ENCODE assay signal across 2 cellular contexts in the genomic region with DNA sequence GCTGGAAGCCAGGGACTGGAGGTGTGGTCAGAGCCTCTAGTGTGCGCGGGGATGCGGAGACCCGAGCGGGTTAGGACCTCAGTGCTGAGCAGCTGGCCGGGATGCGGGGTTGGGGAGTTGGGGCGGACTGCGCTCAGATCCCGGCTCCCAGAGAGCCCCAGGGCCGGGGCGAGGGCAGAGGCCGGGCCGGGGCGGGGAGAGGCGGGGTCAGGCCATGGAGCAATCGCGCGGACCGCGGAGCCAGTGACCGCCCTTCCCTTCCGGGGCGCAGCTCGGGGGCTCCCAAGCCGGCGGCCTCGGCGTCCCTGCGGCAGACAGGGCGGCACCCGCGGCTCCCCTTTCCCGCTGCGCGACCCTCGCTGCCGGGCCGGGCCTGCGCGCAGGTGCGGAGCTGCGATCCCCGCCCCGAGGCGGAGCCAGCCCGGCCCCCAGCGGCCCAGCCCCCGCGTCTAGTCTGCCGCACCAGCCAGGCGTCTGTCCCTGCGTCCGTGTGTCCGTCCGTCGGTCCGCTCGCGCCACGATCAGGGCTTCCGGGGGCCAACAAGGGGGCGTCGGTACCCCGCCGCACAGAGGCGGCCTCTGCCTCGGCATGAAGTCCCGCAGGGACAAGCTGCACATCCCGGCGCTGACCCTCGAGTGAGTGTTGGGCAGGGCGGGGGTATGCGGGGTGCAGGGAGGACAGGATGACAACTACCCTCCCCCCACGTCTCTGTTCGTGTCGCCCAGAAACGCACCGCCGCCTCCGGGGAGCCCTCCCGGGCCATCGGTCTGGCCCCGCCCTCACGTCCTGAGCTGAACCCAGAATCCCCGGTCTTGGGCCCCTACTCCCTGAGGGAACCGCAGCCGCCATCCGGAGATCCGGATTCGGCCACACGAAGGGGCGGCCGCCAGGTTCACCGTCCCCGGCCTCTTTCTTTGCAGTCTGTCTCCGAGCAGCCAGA.
TF ChIP-seq lines count a peak whose summit lies in the region.

No MANE protein-coding gene starts in this region.

TF ChIP-seq in HEK293, 187 proteins besides CTCF, POLR2A, EP300 and RAD21 (continued from another document and continues in another):
- TF ChIP-seq, protein P1, sequence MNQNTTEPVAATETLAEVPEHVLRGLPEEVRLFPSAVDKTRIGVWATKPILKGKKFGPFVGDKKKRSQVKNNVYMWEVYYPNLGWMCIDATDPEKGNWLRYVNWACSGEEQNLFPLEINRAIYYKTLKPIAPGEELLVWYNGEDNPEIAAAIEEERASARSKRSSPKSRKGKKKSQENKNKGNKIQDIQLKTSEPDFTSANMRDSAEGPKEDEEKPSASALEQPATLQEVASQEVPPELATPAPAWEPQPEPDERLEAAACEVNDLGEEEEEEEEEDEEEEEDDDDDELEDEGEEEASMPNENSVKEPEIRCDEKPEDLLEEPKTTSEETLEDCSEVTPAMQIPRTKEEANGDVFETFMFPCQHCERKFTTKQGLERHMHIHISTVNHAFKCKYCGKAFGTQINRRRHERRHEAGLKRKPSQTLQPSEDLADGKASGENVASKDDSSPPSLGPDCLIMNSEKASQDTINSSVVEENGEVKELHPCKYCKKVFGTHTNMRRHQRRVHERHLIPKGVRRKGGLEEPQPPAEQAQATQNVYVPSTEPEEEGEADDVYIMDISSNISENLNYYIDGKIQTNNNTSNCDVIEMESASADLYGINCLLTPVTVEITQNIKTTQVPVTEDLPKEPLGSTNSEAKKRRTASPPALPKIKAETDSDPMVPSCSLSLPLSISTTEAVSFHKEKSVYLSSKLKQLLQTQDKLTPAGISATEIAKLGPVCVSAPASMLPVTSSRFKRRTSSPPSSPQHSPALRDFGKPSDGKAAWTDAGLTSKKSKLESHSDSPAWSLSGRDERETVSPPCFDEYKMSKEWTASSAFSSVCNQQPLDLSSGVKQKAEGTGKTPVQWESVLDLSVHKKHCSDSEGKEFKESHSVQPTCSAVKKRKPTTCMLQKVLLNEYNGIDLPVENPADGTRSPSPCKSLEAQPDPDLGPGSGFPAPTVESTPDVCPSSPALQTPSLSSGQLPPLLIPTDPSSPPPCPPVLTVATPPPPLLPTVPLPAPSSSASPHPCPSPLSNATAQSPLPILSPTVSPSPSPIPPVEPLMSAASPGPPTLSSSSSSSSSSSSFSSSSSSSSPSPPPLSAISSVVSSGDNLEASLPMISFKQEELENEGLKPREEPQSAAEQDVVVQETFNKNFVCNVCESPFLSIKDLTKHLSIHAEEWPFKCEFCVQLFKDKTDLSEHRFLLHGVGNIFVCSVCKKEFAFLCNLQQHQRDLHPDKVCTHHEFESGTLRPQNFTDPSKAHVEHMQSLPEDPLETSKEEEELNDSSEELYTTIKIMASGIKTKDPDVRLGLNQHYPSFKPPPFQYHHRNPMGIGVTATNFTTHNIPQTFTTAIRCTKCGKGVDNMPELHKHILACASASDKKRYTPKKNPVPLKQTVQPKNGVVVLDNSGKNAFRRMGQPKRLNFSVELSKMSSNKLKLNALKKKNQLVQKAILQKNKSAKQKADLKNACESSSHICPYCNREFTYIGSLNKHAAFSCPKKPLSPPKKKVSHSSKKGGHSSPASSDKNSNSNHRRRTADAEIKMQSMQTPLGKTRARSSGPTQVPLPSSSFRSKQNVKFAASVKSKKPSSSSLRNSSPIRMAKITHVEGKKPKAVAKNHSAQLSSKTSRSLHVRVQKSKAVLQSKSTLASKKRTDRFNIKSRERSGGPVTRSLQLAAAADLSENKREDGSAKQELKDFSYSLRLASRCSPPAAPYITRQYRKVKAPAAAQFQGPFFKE (tag by site-specific recombination; IDR thresholded peaks at IDR 0.05; ENCODE audit: borderline replicate concordance), result no peak
- TF ChIP-seq ZNF16 (tag by site-specific recombination; IDR thresholded peaks at IDR 0.05; ENCODE audit: low read depth) (no peak), OSR2 (tag by site-specific recombination; IDR thresholded peaks at IDR 0.05) (no peak), ZNF202 (tag by site-specific recombination; IDR thresholded peaks at IDR 0.05; ENCODE audit: borderline replicate concordance) (no peak), ZSCAN16 (tag by site-specific recombination; IDR thresholded peaks at IDR 0.05) (peak; percentile 96), TRIM28 (IDR thresholded peaks at IDR 0.05; ENCODE audit: borderline replicate concordance, low read length) (no peak)
- TF ChIP-seq, protein P2, sequence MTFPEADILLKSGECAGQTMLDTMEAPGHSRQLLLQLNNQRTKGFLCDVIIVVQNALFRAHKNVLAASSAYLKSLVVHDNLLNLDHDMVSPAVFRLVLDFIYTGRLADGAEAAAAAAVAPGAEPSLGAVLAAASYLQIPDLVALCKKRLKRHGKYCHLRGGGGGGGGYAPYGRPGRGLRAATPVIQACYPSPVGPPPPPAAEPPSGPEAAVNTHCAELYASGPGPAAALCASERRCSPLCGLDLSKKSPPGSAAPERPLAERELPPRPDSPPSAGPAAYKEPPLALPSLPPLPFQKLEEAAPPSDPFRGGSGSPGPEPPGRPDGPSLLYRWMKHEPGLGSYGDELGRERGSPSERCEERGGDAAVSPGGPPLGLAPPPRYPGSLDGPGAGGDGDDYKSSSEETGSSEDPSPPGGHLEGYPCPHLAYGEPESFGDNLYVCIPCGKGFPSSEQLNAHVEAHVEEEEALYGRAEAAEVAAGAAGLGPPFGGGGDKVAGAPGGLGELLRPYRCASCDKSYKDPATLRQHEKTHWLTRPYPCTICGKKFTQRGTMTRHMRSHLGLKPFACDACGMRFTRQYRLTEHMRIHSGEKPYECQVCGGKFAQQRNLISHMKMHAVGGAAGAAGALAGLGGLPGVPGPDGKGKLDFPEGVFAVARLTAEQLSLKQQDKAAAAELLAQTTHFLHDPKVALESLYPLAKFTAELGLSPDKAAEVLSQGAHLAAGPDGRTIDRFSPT (tag by site-specific recombination; IDR thresholded peaks at IDR 0.05), result no peak
- TF ChIP-seq, protein P3, sequence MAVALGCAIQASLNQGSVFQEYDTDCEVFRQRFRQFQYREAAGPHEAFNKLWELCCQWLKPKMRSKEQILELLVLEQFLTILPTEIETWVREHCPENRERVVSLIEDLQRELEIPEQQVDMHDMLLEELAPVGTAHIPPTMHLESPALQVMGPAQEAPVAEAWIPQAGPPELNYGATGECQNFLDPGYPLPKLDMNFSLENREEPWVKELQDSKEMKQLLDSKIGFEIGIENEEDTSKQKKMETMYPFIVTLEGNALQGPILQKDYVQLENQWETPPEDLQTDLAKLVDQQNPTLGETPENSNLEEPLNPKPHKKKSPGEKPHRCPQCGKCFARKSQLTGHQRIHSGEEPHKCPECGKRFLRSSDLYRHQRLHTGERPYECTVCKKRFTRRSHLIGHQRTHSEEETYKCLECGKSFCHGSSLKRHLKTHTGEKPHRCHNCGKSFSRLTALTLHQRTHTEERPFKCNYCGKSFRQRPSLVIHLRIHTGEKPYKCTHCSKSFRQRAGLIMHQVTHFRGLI (tag by site-specific recombination; IDR thresholded peaks at IDR 0.05), result no peak
- TF ChIP-seq, protein P4, sequence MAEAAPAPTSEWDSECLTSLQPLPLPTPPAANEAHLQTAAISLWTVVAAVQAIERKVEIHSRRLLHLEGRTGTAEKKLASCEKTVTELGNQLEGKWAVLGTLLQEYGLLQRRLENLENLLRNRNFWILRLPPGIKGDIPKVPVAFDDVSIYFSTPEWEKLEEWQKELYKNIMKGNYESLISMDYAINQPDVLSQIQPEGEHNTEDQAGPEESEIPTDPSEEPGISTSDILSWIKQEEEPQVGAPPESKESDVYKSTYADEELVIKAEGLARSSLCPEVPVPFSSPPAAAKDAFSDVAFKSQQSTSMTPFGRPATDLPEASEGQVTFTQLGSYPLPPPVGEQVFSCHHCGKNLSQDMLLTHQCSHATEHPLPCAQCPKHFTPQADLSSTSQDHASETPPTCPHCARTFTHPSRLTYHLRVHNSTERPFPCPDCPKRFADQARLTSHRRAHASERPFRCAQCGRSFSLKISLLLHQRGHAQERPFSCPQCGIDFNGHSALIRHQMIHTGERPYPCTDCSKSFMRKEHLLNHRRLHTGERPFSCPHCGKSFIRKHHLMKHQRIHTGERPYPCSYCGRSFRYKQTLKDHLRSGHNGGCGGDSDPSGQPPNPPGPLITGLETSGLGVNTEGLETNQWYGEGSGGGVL (tag by site-specific recombination; IDR thresholded peaks at IDR 0.05), result no peak

TF ChIP-seq in WTC11, 78 proteins besides CTCF, POLR2A, EP300 and RAD21 (continued from another document):
- no peak for TF ChIP-seq RELA (CRISPR knock-in tag; IDR thresholded peaks at IDR 0.05; ENCODE audit: borderline replicate concordance)
- no peak for TF ChIP-seq ELF4 (CRISPR knock-in tag; IDR thresholded peaks at IDR 0.05; ENCODE audit: low read depth)
- TF ChIP-seq, protein P5, sequence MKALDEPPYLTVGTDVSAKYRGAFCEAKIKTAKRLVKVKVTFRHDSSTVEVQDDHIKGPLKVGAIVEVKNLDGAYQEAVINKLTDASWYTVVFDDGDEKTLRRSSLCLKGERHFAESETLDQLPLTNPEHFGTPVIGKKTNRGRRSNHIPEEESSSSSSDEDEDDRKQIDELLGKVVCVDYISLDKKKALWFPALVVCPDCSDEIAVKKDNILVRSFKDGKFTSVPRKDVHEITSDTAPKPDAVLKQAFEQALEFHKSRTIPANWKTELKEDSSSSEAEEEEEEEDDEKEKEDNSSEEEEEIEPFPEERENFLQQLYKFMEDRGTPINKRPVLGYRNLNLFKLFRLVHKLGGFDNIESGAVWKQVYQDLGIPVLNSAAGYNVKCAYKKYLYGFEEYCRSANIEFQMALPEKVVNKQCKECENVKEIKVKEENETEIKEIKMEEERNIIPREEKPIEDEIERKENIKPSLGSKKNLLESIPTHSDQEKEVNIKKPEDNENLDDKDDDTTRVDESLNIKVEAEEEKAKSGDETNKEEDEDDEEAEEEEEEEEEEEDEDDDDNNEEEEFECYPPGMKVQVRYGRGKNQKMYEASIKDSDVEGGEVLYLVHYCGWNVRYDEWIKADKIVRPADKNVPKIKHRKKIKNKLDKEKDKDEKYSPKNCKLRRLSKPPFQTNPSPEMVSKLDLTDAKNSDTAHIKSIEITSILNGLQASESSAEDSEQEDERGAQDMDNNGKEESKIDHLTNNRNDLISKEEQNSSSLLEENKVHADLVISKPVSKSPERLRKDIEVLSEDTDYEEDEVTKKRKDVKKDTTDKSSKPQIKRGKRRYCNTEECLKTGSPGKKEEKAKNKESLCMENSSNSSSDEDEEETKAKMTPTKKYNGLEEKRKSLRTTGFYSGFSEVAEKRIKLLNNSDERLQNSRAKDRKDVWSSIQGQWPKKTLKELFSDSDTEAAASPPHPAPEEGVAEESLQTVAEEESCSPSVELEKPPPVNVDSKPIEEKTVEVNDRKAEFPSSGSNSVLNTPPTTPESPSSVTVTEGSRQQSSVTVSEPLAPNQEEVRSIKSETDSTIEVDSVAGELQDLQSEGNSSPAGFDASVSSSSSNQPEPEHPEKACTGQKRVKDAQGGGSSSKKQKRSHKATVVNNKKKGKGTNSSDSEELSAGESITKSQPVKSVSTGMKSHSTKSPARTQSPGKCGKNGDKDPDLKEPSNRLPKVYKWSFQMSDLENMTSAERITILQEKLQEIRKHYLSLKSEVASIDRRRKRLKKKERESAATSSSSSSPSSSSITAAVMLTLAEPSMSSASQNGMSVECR (CRISPR knock-in tag; IDR thresholded peaks at IDR 0.05; ENCODE audit: borderline replicate concordance), result no peak
- no peak for TF ChIP-seq SOX15 (CRISPR knock-in tag; IDR thresholded peaks at IDR 0.05)
- TF ChIP-seq TCF7 (CRISPR knock-in tag; IDR thresholded peaks at IDR 0.05; ENCODE audit: low read depth), result no peak
- TF ChIP-seq, protein P6, sequence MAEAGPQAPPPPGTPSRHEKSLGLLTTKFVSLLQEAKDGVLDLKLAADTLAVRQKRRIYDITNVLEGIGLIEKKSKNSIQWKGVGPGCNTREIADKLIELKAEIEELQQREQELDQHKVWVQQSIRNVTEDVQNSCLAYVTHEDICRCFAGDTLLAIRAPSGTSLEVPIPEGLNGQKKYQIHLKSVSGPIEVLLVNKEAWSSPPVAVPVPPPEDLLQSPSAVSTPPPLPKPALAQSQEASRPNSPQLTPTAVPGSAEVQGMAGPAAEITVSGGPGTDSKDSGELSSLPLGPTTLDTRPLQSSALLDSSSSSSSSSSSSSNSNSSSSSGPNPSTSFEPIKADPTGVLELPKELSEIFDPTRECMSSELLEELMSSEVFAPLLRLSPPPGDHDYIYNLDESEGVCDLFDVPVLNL (CRISPR knock-in tag; IDR thresholded peaks at IDR 0.05; ENCODE audit: borderline replicate concordance, low read depth), result peak; percentile 25; the same call in 1 of the 2 replicates
- TF ChIP-seq, protein P7, sequence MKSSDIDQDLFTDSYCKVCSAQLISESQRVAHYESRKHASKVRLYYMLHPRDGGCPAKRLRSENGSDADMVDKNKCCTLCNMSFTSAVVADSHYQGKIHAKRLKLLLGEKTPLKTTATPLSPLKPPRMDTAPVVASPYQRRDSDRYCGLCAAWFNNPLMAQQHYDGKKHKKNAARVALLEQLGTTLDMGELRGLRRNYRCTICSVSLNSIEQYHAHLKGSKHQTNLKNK (CRISPR knock-in tag; IDR thresholded peaks at IDR 0.05), result no peak
- TF ChIP-seq, protein P8, sequence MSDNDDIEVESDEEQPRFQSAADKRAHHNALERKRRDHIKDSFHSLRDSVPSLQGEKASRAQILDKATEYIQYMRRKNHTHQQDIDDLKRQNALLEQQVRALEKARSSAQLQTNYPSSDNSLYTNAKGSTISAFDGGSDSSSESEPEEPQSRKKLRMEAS (CRISPR knock-in tag; IDR thresholded peaks at IDR 0.05), result no peak
- TF ChIP-seq, protein P9, sequence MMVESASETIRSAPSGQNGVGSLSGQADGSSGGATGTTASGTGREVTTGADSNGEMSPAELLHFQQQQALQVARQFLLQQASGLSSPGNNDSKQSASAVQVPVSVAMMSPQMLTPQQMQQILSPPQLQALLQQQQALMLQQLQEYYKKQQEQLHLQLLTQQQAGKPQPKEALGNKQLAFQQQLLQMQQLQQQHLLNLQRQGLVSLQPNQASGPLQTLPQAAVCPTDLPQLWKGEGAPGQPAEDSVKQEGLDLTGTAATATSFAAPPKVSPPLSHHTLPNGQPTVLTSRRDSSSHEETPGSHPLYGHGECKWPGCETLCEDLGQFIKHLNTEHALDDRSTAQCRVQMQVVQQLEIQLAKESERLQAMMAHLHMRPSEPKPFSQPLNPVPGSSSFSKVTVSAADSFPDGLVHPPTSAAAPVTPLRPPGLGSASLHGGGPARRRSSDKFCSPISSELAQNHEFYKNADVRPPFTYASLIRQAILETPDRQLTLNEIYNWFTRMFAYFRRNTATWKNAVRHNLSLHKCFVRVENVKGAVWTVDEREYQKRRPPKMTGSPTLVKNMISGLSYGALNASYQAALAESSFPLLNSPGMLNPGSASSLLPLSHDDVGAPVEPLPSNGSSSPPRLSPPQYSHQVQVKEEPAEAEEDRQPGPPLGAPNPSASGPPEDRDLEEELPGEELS (CRISPR knock-in tag; IDR thresholded peaks at IDR 0.05), result peak; percentile 76; the same call in 1 of the 2 replicates
- no peak for TF ChIP-seq NFATC4 (CRISPR knock-in tag; IDR thresholded peaks at IDR 0.05)
- TF ChIP-seq TEAD4 (CRISPR knock-in tag; IDR thresholded peaks at IDR 0.05), result no peak
- TF ChIP-seq KAT7 (CRISPR knock-in tag; IDR thresholded peaks at IDR 0.05; ENCODE audit: borderline replicate concordance), result no peak
- peak; percentile 69; the same call in 1 of the 2 replicates for TF ChIP-seq ZNF232 (CRISPR knock-in tag; IDR thresholded peaks at IDR 0.05)
- 0 out of 2 replicates have a peak, but pooled peaks have one; percentile 29 for TF ChIP-seq ATF1 (CRISPR knock-in tag; IDR thresholded peaks at IDR 0.05)
- TF ChIP-seq CBFB (CRISPR knock-in tag; IDR thresholded peaks at IDR 0.05; ENCODE audit: low read depth), result no peak
- TF ChIP-seq ZNF138 (CRISPR knock-in tag; conservative IDR thresholded peaks at IDR 0.05), result no peak
- no peak for TF ChIP-seq FOXK1 (CRISPR knock-in tag; IDR thresholded peaks at IDR 0.05)
- TF ChIP-seq EMX1 (CRISPR knock-in tag; IDR thresholded peaks at IDR 0.05), result no peak
- no peak for TF ChIP-seq TP53 (CRISPR knock-in tag; IDR thresholded peaks at IDR 0.05)
- no peak for TF ChIP-seq RORB (CRISPR knock-in tag; IDR thresholded peaks at IDR 0.05)
- TF ChIP-seq NR3C1 (CRISPR knock-in tag; conservative IDR thresholded peaks at IDR 0.05; ENCODE audit: low read depth), result no peak
- no peak for TF ChIP-seq HMGA2 (CRISPR knock-in tag; IDR thresholded peaks at IDR 0.05)
- TF ChIP-seq JUN (CRISPR knock-in tag; IDR thresholded peaks at IDR 0.05), result no peak
- TF ChIP-seq ZNF121 (CRISPR knock-in tag; IDR thresholded peaks at IDR 0.05), result no peak
TF ChIP-seq in WTC11: peak in this region for 10.
